Comparison of ENCODE assay signal across 1 cellular context in genomic region chr11:125625594-125626380, GRCh38.
TF ChIP-seq lines count a peak whose summit lies in the region.

No MANE protein-coding gene starts in this region.

TF ChIP-seq in K562, 482 proteins besides CTCF, POLR2A, EP300 and RAD21 (continues in another document):
- no peak for TF ChIP-seq BMI1 (IDR thresholded peaks at IDR 0.05; ENCODE audit: low read length)
- peak; percentile 67 to 76 for TF ChIP-seq NRF1 (conservative IDR thresholded peaks at IDR 0.05 in 1 of 2, IDR thresholded peaks at IDR 0.05 in 1 of 2)
- TF ChIP-seq MAZ (CRISPR knock-in tag; conservative IDR thresholded peaks at IDR 0.05 in 1 of 2, IDR thresholded peaks at IDR 0.05 in 1 of 2) = peak in 1 of 2 experiments; percentile 84
- peak; percentile 47 to 81; a peak in 3 of 4 replicates for TF ChIP-seq SIN3A (IDR thresholded peaks at IDR 0.05; ENCODE audit: borderline replicate concordance in 2 of 2, control insufficient read depth in 1 of 2, low read depth in 2 of 2, low read length in 2 of 2)
- TF ChIP-seq NR2C1 (IDR thresholded peaks at IDR 0.05) = no peak
- no peak for TF ChIP-seq NR2C1 (tag; IDR thresholded peaks at IDR 0.05)
- TF ChIP-seq ZNF764 (CRISPR knock-in tag; IDR thresholded peaks at IDR 0.05; ENCODE audit: low read depth) = no peak
- TF ChIP-seq ESRRB (CRISPR knock-in tag; IDR thresholded peaks at IDR 0.05; ENCODE audit: borderline replicate concordance) = no peak
- no peak; the same call in 1 of the 2 replicates for TF ChIP-seq CBFA2T3 (IDR thresholded peaks at IDR 0.05)
- no peak for TF ChIP-seq ZNF77 (CRISPR knock-in tag; IDR thresholded peaks at IDR 0.05)
- TF ChIP-seq MAFK (IDR thresholded peaks at IDR 0.05; ENCODE audit: low read length) = no peak
- TF ChIP-seq SMARCB1 (IDR thresholded peaks at IDR 0.05; ENCODE audit: insufficient read length, low read depth) = no peak
- TF ChIP-seq ZKSCAN1 (IDR thresholded peaks at IDR 0.05; ENCODE audit: low read depth, low read length) = no peak; the same call in 1 of the 2 replicates
- no peak for TF ChIP-seq MCM5 (IDR thresholded peaks at IDR 0.05; ENCODE audit: low read depth)
- 0 out of 2 replicates have a peak, but pooled peaks have one; percentile 7 for TF ChIP-seq PHF21A (IDR thresholded peaks at IDR 0.05; ENCODE audit: borderline replicate concordance, low read depth)
- 0 out of 2 replicates have a peak, but pooled peaks have one; percentile 22 for TF ChIP-seq ZNF644 (tag; IDR thresholded peaks at IDR 0.05; ENCODE audit: low read depth)
- TF ChIP-seq, protein P1, sequence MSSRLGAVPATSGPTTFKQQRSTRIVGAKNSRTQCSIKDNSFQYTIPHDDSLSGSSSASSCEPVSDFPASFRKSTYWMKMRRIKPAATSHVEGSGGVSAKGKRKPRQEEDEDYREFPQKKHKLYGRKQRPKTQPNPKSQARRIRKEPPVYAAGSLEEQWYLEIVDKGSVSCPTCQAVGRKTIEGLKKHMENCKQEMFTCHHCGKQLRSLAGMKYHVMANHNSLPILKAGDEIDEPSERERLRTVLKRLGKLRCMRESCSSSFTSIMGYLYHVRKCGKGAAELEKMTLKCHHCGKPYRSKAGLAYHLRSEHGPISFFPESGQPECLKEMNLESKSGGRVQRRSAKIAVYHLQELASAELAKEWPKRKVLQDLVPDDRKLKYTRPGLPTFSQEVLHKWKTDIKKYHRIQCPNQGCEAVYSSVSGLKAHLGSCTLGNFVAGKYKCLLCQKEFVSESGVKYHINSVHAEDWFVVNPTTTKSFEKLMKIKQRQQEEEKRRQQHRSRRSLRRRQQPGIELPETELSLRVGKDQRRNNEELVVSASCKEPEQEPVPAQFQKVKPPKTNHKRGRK (tag; IDR thresholded peaks at IDR 0.05) = no peak
- 0 out of 2 replicates have a peak, but pooled peaks have one; percentile 51 for TF ChIP-seq FOXJ2 (tag; IDR thresholded peaks at IDR 0.05)
- TF ChIP-seq JUN (IDR thresholded peaks at IDR 0.05; ENCODE audit: borderline replicate concordance, low read depth, low read length) = no peak
- no peak for TF ChIP-seq JUN (CRISPR knock-in tag; IDR thresholded peaks at IDR 0.05; ENCODE audit: borderline replicate concordance)
- TF ChIP-seq, protein P2, sequence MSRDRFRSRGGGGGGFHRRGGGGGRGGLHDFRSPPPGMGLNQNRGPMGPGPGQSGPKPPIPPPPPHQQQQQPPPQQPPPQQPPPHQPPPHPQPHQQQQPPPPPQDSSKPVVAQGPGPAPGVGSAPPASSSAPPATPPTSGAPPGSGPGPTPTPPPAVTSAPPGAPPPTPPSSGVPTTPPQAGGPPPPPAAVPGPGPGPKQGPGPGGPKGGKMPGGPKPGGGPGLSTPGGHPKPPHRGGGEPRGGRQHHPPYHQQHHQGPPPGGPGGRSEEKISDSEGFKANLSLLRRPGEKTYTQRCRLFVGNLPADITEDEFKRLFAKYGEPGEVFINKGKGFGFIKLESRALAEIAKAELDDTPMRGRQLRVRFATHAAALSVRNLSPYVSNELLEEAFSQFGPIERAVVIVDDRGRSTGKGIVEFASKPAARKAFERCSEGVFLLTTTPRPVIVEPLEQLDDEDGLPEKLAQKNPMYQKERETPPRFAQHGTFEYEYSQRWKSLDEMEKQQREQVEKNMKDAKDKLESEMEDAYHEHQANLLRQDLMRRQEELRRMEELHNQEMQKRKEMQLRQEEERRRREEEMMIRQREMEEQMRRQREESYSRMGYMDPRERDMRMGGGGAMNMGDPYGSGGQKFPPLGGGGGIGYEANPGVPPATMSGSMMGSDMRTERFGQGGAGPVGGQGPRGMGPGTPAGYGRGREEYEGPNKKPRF (IDR thresholded peaks at IDR 0.05; ENCODE audit: low read depth, low read length) = no peak
- TF ChIP-seq ZNF707 (CRISPR knock-in tag; conservative IDR thresholded peaks at IDR 0.05) = no peak
- TF ChIP-seq ZNF217 (CRISPR knock-in tag; IDR thresholded peaks at IDR 0.05) = no peak
- TF ChIP-seq, protein P3, sequence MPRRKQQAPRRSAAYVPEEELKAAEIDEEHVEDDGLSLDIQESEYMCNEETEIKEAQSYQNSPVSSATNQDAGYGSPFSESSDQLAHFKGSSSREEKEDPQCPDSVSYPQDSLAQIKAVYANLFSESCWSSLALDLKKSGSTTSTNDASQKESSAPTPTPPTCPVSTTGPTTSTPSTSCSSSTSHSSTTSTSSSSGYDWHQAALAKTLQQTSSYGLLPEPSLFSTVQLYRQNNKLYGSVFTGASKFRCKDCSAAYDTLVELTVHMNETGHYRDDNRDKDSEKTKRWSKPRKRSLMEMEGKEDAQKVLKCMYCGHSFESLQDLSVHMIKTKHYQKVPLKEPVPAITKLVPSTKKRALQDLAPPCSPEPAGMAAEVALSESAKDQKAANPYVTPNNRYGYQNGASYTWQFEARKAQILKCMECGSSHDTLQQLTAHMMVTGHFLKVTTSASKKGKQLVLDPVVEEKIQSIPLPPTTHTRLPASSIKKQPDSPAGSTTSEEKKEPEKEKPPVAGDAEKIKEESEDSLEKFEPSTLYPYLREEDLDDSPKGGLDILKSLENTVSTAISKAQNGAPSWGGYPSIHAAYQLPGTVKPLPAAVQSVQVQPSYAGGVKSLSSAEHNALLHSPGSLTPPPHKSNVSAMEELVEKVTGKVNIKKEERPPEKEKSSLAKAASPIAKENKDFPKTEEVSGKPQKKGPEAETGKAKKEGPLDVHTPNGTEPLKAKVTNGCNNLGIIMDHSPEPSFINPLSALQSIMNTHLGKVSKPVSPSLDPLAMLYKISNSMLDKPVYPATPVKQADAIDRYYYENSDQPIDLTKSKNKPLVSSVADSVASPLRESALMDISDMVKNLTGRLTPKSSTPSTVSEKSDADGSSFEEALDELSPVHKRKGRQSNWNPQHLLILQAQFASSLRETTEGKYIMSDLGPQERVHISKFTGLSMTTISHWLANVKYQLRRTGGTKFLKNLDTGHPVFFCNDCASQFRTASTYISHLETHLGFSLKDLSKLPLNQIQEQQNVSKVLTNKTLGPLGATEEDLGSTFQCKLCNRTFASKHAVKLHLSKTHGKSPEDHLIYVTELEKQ (CRISPR knock-in tag; IDR thresholded peaks at IDR 0.05) = no peak
- TF ChIP-seq SMARCE1 (IDR thresholded peaks at IDR 0.05) = peak; percentile 12; the same call in 1 of the 2 replicates
- TF ChIP-seq ZNF830 (CRISPR knock-in tag; IDR thresholded peaks at IDR 0.05) = no peak
- no peak for TF ChIP-seq SRSF3 (IDR thresholded peaks at IDR 0.05; ENCODE audit: insufficient read depth, low read length)
- no peak for TF ChIP-seq XRCC3 (IDR thresholded peaks at IDR 0.05)
- TF ChIP-seq MYBL2 (IDR thresholded peaks at IDR 0.05; ENCODE audit: low read depth) = peak; percentile 51; the same call in 1 of the 2 replicates
- no peak for TF ChIP-seq MYBL2 (CRISPR knock-in tag; IDR thresholded peaks at IDR 0.05; ENCODE audit: borderline replicate concordance)
- peak; percentile 50; the same call in 1 of the 2 replicates for TF ChIP-seq ZNF316 (IDR thresholded peaks at IDR 0.05)
- no peak for TF ChIP-seq HOXB6 (CRISPR knock-in tag; IDR thresholded peaks at IDR 0.05; ENCODE audit: borderline replicate concordance)
- TF ChIP-seq CREM (IDR thresholded peaks at IDR 0.05; ENCODE audit: low read depth) = peak; percentile 95
- no peak for TF ChIP-seq TAL1 (IDR thresholded peaks at IDR 0.05)
- TF ChIP-seq CEBPZ (IDR thresholded peaks at IDR 0.05; ENCODE audit: borderline replicate concordance, low read depth, low read length) = no peak
- no peak for TF ChIP-seq ZNF699 (CRISPR knock-in tag; IDR thresholded peaks at IDR 0.05; ENCODE audit: insufficient replicate concordance)
- peak; percentile 81; the same call in 1 of the 2 replicates for TF ChIP-seq ATF6 (CRISPR knock-in tag; IDR thresholded peaks at IDR 0.05)
- TF ChIP-seq USF2 (CRISPR knock-in tag; IDR thresholded peaks at IDR 0.05) = 0 out of 2 replicates have a peak, but pooled peaks have one; percentile 1
- TF ChIP-seq ZNF511 (CRISPR knock-in tag; IDR thresholded peaks at IDR 0.05) = peak; percentile 90
- peak; percentile 96 for TF ChIP-seq L3MBTL2 (IDR thresholded peaks at IDR 0.05)
- TF ChIP-seq ZNF12 (CRISPR knock-in tag; IDR thresholded peaks at IDR 0.05) = no peak
- TF ChIP-seq ZNF263 (CRISPR knock-in tag; IDR thresholded peaks at IDR 0.05; ENCODE audit: borderline replicate concordance) = no peak; the same call in 1 of the 2 replicates
- TF ChIP-seq AFF1 (IDR thresholded peaks at IDR 0.05; ENCODE audit: low read depth in 1 of 2, partially characterized antibody in 2 of 2) = peak in 1 of 2 experiments; percentile 70
- TF ChIP-seq ZNF282 (CRISPR knock-in tag; IDR thresholded peaks at IDR 0.05) = no peak
